Comparison of ENCODE assay signal across 3 cellular contexts in the genomic region with DNA sequence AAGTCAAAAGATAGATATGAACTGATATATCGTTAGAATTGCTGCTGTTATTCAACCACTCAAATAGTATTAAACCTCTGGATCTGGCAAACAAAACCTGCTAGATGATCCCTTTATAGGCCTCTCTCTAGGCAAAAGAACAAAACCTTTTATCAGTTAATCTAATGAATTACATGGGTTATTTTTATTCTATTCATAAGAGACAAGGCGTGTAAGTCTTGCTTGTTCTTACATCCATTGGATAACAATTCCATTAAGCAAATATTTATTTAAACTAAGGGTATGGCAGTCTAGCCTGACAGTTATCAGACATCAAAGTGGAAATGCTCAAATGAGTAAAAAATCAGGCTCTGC.
TF ChIP-seq lines count a peak whose summit lies in the region.

No MANE protein-coding gene starts in this region.

TF ChIP-seq in Ishikawa, 13 proteins besides CTCF, POLR2A, EP300 and RAD21:
- TF ChIP-seq, protein P1, sequence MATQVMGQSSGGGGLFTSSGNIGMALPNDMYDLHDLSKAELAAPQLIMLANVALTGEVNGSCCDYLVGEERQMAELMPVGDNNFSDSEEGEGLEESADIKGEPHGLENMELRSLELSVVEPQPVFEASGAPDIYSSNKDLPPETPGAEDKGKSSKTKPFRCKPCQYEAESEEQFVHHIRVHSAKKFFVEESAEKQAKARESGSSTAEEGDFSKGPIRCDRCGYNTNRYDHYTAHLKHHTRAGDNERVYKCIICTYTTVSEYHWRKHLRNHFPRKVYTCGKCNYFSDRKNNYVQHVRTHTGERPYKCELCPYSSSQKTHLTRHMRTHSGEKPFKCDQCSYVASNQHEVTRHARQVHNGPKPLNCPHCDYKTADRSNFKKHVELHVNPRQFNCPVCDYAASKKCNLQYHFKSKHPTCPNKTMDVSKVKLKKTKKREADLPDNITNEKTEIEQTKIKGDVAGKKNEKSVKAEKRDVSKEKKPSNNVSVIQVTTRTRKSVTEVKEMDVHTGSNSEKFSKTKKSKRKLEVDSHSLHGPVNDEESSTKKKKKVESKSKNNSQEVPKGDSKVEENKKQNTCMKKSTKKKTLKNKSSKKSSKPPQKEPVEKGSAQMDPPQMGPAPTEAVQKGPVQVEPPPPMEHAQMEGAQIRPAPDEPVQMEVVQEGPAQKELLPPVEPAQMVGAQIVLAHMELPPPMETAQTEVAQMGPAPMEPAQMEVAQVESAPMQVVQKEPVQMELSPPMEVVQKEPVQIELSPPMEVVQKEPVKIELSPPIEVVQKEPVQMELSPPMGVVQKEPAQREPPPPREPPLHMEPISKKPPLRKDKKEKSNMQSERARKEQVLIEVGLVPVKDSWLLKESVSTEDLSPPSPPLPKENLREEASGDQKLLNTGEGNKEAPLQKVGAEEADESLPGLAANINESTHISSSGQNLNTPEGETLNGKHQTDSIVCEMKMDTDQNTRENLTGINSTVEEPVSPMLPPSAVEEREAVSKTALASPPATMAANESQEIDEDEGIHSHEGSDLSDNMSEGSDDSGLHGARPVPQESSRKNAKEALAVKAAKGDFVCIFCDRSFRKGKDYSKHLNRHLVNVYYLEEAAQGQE (IDR thresholded peaks at IDR 0.05; ENCODE audit: low read depth): no peak
- no peak for TF ChIP-seq USF1 (IDR thresholded peaks at IDR 0.05)
- 0 out of 2 replicates have a peak, but pooled peaks have one; percentile 1 for TF ChIP-seq MAX (IDR thresholded peaks at IDR 0.05)
- TF ChIP-seq TAF1 (IDR thresholded peaks at IDR 0.05; ENCODE audit: low read depth): no peak
- no peak for TF ChIP-seq CREB1 (IDR thresholded peaks at IDR 0.05; ENCODE audit: low read depth)
TF ChIP-seq in Ishikawa: peak in this region for 1.

TF ChIP-seq in endothelial cell of umbilical vein, 7 proteins besides CTCF, POLR2A, EP300 and RAD21 (continued from another document):
- TF ChIP-seq FOS (IDR thresholded peaks at IDR 0.05; ENCODE audit: borderline replicate concordance, insufficient read depth, low read length): no peak
- no peak for TF ChIP-seq POLR2AphosphoS5 (IDR thresholded peaks at IDR 0.05; ENCODE audit: insufficient read depth, low read depth, low read length)
- no peak for TF ChIP-seq MYC (IDR thresholded peaks at IDR 0.05; ENCODE audit: low read depth, low read length)
- TF ChIP-seq GATA2 (IDR thresholded peaks at IDR 0.05; ENCODE audit: insufficient read depth, insufficient read length, low read depth, low read length): no peak
- TF ChIP-seq MAX (IDR thresholded peaks at IDR 0.05; ENCODE audit: insufficient read depth, insufficient read length): no peak
- no peak for TF ChIP-seq JUN (IDR thresholded peaks at IDR 0.05; ENCODE audit: borderline replicate concordance, insufficient read depth, insufficient read length, low read depth)

TF ChIP-seq in GM12891, 5 proteins besides CTCF, POLR2A, EP300 and RAD21 (continued from another document):
- TF ChIP-seq POLR2AphosphoS5 (IDR thresholded peaks at IDR 0.05; ENCODE audit: low read depth, low read length): no peak
- TF ChIP-seq PAX5 (IDR thresholded peaks at IDR 0.05; ENCODE audit: insufficient read depth, low read length, severe bottlenecking): no peak
- no peak for TF ChIP-seq SPI1 (IDR thresholded peaks at IDR 0.05; ENCODE audit: low read depth, low read length)
